33 cellular contexts compared by ENCODE assay signal in the genomic region with DNA sequence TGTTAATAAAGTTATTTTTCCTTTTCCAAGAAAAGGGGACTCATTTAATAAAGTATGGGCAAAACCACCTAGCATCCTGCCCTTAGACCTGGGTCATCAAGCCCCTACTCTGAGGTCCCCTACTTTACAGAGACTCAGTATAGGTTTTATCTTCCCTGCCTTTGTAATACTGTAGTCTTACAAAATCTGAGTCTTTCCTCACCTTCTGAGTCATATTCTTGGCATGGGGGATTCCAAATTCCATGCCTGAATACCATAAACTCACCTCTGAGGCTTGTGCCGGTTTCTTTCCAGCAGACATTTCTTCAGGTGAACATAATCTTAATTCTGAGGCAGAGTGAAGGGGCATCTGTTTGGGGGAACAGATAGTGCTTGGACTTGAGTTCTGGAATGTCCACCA.
"Had no signal": no experiment of that assay in that cellular context is flagged by ENCODE, and none has a peak within 500 bp of the region (broad histone marks: within the 10 kb centered on the region; RNA-seq: fewer than 3 reads in every experiment).

No MANE protein-coding gene starts in this region.

- H3K27ac Mint-ChIP-seq: activated B cell treated with CpG ODN at 0.5 μM for 24 hours; activated CD4-positive, alpha-beta memory T cell treated with anti-CD3 and anti-CD28 coated beads for 36 hours; activated CD8-positive, alpha-beta memory T cell treated with anti-CD3 and anti-CD28 coated beads, Interleukin-2, amount 10 ng/mL, durations not matched to agents 7 days and 5 days; activated naive CD4-positive, alpha-beta T cell treated with anti-CD3 and anti-CD28 coated beads, Interleukin-2, amount 10 ng/mL, durations not matched to agents 7 days and 5 days; activated naive CD8-positive, alpha-beta T cell; activated naive CD8-positive, alpha-beta T cell treated with anti-CD3 and anti-CD28 coated beads, Interleukin-2, amount 50 U/mL, for 24 hours had no signal

- H3K27me3 ChIP-seq: brain microvascular endothelial cell, Peyer's patch had no signal

- H3K36me3 ChIP-seq: brain microvascular endothelial cell, Peyer's patch had no signal

- H3K27ac ChIP-seq: brain microvascular endothelial cell, Peyer's patch, VCaP had no signal

- DNase-seq: activated B cell treated with CpG ODN at 0.5 μM for 24 hours; activated CD4-positive, alpha-beta memory T cell treated with anti-CD3 and anti-CD28 coated beads for 36 hours; activated CD4-positive, alpha-beta T cell treated with anti-CD3 and anti-CD28 coated beads for 4 hours; activated CD4-positive, alpha-beta T cell treated with anti-CD3 and anti-CD28 coated beads, Interleukin-2, amount 50 U/mL, for 1 hour; activated CD4-positive, CD25-positive, alpha-beta regulatory T cell treated with anti-CD3 and anti-CD28 coated beads, Interleukin-2, amount 50 U/mL, for 72 hours; activated CD8-positive, alpha-beta memory T cell treated with anti-CD3 and anti-CD28 coated beads for 24 hours; activated CD8-positive, alpha-beta memory T cell treated with anti-CD3 and anti-CD28 coated beads, Interleukin-2, amount 10 ng/mL, durations not matched to agents 7 days and 5 days; activated CD8-positive, alpha-beta memory T cell treated with anti-CD3 and anti-CD28 coated beads, Interleukin-2, amount 50 U/mL, for 48 hours; activated effector memory CD4-positive, alpha-beta T cell treated with Interleukin-2 at 50 U/mL for 16 hours; activated naive CD4-positive, alpha-beta T cell treated with anti-CD3 and anti-CD28 coated beads, Interleukin-2, amount 10 ng/mL, durations not matched to agents 7 days and 5 days; activated naive CD8-positive, alpha-beta T cell treated with anti-CD3 and anti-CD28 coated beads, Interleukin-2, amount 50 U/mL, for 24 hours; activated T-cell treated with anti-CD3 and anti-CD28 coated beads, Interleukin-2, amount 50 U/mL, for 48 hours; anterior cingulate cortex; brain microvascular endothelial cell; NCI-H1048; NCI-H1105 treated with DMSO at 0.1 percent for 48 hours; NCI-H1436; NCI-H1694 treated with DMSO at 0.1 percent for 48 hours; NCI-H2029; NCI-H446 treated with DMSO at 0.1 percent for 48 hours; NCI-H524 treated with DMSO at 0.1 percent for 48 hours; NK-92 treated with Interleukin-12 subunit alpha and Interleukin-12 subunit beta, amount 100 ng/mL, for 24 hours; PC-3; Peyer's patch; Right ventricle myocardium superior; RPMI8226; SW 1271; T-helper 1 cell; T-helper 2 cell; T-helper 9 cell had no signal

- H3K4me1 ChIP-seq: Peyer's patch had no signal

- H3K4me3 ChIP-seq: K562, Peyer's patch had no signal

- ATAC-seq: activated CD8-positive, alpha-beta memory T cell treated with anti-CD3 and anti-CD28 coated beads, Interleukin-2, amount 10 ng/mL, durations not matched to agents 7 days and 5 days; activated naive CD8-positive, alpha-beta T cell treated with anti-CD3 and anti-CD28 coated beads, Interleukin-2, amount 50 U/mL, for 24 hours; K562; PC-3 had no signal

- FAIRE-seq: K562 had no signal

- H3K27me3 Mint-ChIP-seq: activated B cell treated with CpG ODN at 0.5 μM for 24 hours; activated CD4-positive, alpha-beta memory T cell treated with anti-CD3 and anti-CD28 coated beads for 36 hours; activated CD8-positive, alpha-beta memory T cell treated with anti-CD3 and anti-CD28 coated beads, Interleukin-2, amount 10 ng/mL, durations not matched to agents 7 days and 5 days; activated naive CD4-positive, alpha-beta T cell treated with anti-CD3 and anti-CD28 coated beads, Interleukin-2, amount 10 ng/mL, durations not matched to agents 7 days and 5 days; activated naive CD8-positive, alpha-beta T cell; activated naive CD8-positive, alpha-beta T cell treated with anti-CD3 and anti-CD28 coated beads, Interleukin-2, amount 50 U/mL, for 24 hours had no signal

- H3K4me1 Mint-ChIP-seq: activated B cell treated with CpG ODN at 0.5 μM for 24 hours; activated CD8-positive, alpha-beta memory T cell treated with anti-CD3 and anti-CD28 coated beads, Interleukin-2, amount 10 ng/mL, durations not matched to agents 7 days and 5 days; activated naive CD4-positive, alpha-beta T cell treated with anti-CD3 and anti-CD28 coated beads, Interleukin-2, amount 10 ng/mL, durations not matched to agents 7 days and 5 days; activated naive CD8-positive, alpha-beta T cell treated with anti-CD3 and anti-CD28 coated beads, Interleukin-2, amount 50 U/mL, for 24 hours had no signal

- H3K36me3 Mint-ChIP-seq: activated CD4-positive, alpha-beta memory T cell treated with anti-CD3 and anti-CD28 coated beads for 36 hours; activated CD8-positive, alpha-beta memory T cell treated with anti-CD3 and anti-CD28 coated beads, Interleukin-2, amount 10 ng/mL, durations not matched to agents 7 days and 5 days; activated naive CD4-positive, alpha-beta T cell treated with anti-CD3 and anti-CD28 coated beads, Interleukin-2, amount 10 ng/mL, durations not matched to agents 7 days and 5 days; activated naive CD8-positive, alpha-beta T cell had no signal

- H3K4me3 Mint-ChIP-seq: activated B cell treated with CpG ODN at 0.5 μM for 24 hours; activated CD4-positive, alpha-beta memory T cell treated with anti-CD3 and anti-CD28 coated beads for 36 hours; activated CD8-positive, alpha-beta memory T cell treated with anti-CD3 and anti-CD28 coated beads, Interleukin-2, amount 10 ng/mL, durations not matched to agents 7 days and 5 days; activated naive CD4-positive, alpha-beta T cell treated with anti-CD3 and anti-CD28 coated beads, Interleukin-2, amount 10 ng/mL, durations not matched to agents 7 days and 5 days; activated naive CD8-positive, alpha-beta T cell; activated naive CD8-positive, alpha-beta T cell treated with anti-CD3 and anti-CD28 coated beads, Interleukin-2, amount 50 U/mL, for 24 hours had no signal

- H3K9me3 ChIP-seq: Peyer's patch had no signal
